ENCODE assay signal across 22 cellular contexts in the genomic region with DNA sequence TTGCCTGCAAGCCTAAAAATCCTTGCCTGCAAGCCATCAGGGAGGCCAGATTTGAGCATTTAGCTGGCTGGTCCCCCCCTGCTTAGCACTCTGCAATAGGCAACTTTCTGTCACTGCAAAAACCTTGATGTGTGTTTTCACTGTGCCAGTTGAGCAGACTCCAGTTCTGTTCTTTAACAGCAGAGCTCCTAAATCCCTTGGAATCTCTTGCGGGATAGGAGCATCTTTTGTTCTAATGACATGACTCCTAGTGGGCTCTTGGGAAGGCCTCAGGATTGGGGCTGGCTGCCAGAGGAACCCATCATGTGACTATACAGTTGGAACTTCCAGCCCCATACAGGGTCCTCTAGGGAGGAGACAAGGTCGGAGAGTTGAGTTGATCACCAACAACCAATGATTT.
"Had no signal": no experiment of that assay in that cellular context is flagged by ENCODE, and none has a peak within 500 bp of the region (broad histone marks: within the 10 kb centered on the region; RNA-seq: fewer than 3 reads in every experiment).

No MANE protein-coding gene starts in this region.

- H3K4me3 Mint-ChIP-seq: activated CD4-positive, alpha-beta memory T cell treated with anti-CD3 and anti-CD28 coated beads, Interleukin-2, amount 10 ng/mL, durations not matched to agents 7 days and 5 days; activated naive CD8-positive, alpha-beta T cell treated with anti-CD3 and anti-CD28 coated beads, Interleukin-2, amount 50 U/mL, for 24 hours; activated T-cell treated with anti-CD3 and anti-CD28 coated beads, Interleukin-2, amount 50 U/mL, for 72 hours; mesothelial cell of epicardium; naive thymus-derived CD8-positive, alpha-beta T cell; stimulated activated effector memory CD8-positive, alpha-beta T cell treated with anti-CD3 and anti-CD28 coated beads, Interleukin-12 subunit alpha, Interleukin-12 subunit beta, amount 100 ng/mL, for 72 hours; stimulated activated naive CD8-positive, alpha-beta T cell treated with anti-CD3 and anti-CD28 coated beads, Interleukin-15, amount 100 ng/mL, for 72 hours; T-helper 17 cell had no signal

- DNase-seq: activated CD4-positive, alpha-beta memory T cell treated with anti-CD3 and anti-CD28 coated beads, Interleukin-2, amount 10 ng/mL, durations not matched to agents 7 days and 5 days; activated CD4-positive, alpha-beta T cell treated with anti-CD3 and anti-CD28 coated beads for 48 hours; activated CD4-positive, CD25-positive, alpha-beta regulatory T cell; activated effector memory CD4-positive, alpha-beta T cell treated with Interleukin-2 at 50 U/mL for 16 hours; activated naive CD4-positive, alpha-beta T cell treated with anti-CD3 and anti-CD28 coated beads, Interleukin-2, amount 50 U/mL, for 16 hours; activated naive CD8-positive, alpha-beta T cell treated with anti-CD3 and anti-CD28 coated beads, Interleukin-2, amount 50 U/mL, for 24 hours; activated T-cell treated with anti-CD3 and anti-CD28 coated beads, Interleukin-2, amount 50 U/mL, for 72 hours; cerebellar nuclear complex; cortex of kidney; heart left ventricle; kidney; naive thymus-derived CD8-positive, alpha-beta T cell; ovary; psoas muscle; right cardiac atrium; stimulated activated CD4-positive, alpha-beta T cell treated with anti-CD3 and anti-CD28 coated beads, Interleukin-2, amount 100 ng/mL, for 24 hours; stimulated activated naive CD8-positive, alpha-beta T cell treated with anti-CD3 and anti-CD28 coated beads, Interleukin-15, amount 100 ng/mL, for 72 hours; T-helper 17 cell; tibial artery had no signal

- H3K9me3 ChIP-seq: heart left ventricle, ovary, psoas muscle, tibial artery had no signal

- H3K27me3 ChIP-seq: heart left ventricle, ovary, tibial artery had no signal

- H3K4me3 ChIP-seq: heart left ventricle, lung, ovary, psoas muscle, tibial artery had no signal

- H3K27ac Mint-ChIP-seq: activated CD4-positive, alpha-beta memory T cell treated with anti-CD3 and anti-CD28 coated beads, Interleukin-2, amount 10 ng/mL, durations not matched to agents 7 days and 5 days; activated naive CD8-positive, alpha-beta T cell treated with anti-CD3 and anti-CD28 coated beads, Interleukin-2, amount 50 U/mL, for 24 hours; activated T-cell treated with anti-CD3 and anti-CD28 coated beads, Interleukin-2, amount 50 U/mL, for 72 hours; mesothelial cell of epicardium; stimulated activated effector memory CD8-positive, alpha-beta T cell treated with anti-CD3 and anti-CD28 coated beads, Interleukin-12 subunit alpha, Interleukin-12 subunit beta, amount 100 ng/mL, for 72 hours; stimulated activated naive CD8-positive, alpha-beta T cell treated with anti-CD3 and anti-CD28 coated beads, Interleukin-15, amount 100 ng/mL, for 72 hours; T-helper 17 cell had no signal

- H3K36me3 ChIP-seq: heart left ventricle, ovary, tibial artery had no signal

- H3K27me3 Mint-ChIP-seq: activated CD4-positive, alpha-beta memory T cell treated with anti-CD3 and anti-CD28 coated beads, Interleukin-2, amount 10 ng/mL, durations not matched to agents 7 days and 5 days; activated naive CD8-positive, alpha-beta T cell treated with anti-CD3 and anti-CD28 coated beads, Interleukin-2, amount 50 U/mL, for 24 hours; stimulated activated naive CD8-positive, alpha-beta T cell treated with anti-CD3 and anti-CD28 coated beads, Interleukin-15, amount 100 ng/mL, for 72 hours had no signal

- H3K9me3 Mint-ChIP-seq: activated CD4-positive, alpha-beta memory T cell treated with anti-CD3 and anti-CD28 coated beads, Interleukin-2, amount 10 ng/mL, durations not matched to agents 7 days and 5 days; activated naive CD8-positive, alpha-beta T cell treated with anti-CD3 and anti-CD28 coated beads, Interleukin-2, amount 50 U/mL, for 24 hours; activated T-cell treated with anti-CD3 and anti-CD28 coated beads, Interleukin-2, amount 50 U/mL, for 72 hours; mesothelial cell of epicardium; naive thymus-derived CD8-positive, alpha-beta T cell; stimulated activated effector memory CD8-positive, alpha-beta T cell treated with anti-CD3 and anti-CD28 coated beads, Interleukin-12 subunit alpha, Interleukin-12 subunit beta, amount 100 ng/mL, for 72 hours; stimulated activated naive CD8-positive, alpha-beta T cell treated with anti-CD3 and anti-CD28 coated beads, Interleukin-15, amount 100 ng/mL, for 72 hours had no signal

- H3K4me1 ChIP-seq: heart left ventricle, psoas muscle, tibial artery had no signal

- H3K27ac ChIP-seq: heart left ventricle, ovary, psoas muscle, tibial artery had no signal

- H3K4me1 Mint-ChIP-seq: activated CD4-positive, alpha-beta memory T cell treated with anti-CD3 and anti-CD28 coated beads, Interleukin-2, amount 10 ng/mL, durations not matched to agents 7 days and 5 days; activated naive CD8-positive, alpha-beta T cell treated with anti-CD3 and anti-CD28 coated beads, Interleukin-2, amount 50 U/mL, for 24 hours; stimulated activated effector memory CD8-positive, alpha-beta T cell treated with anti-CD3 and anti-CD28 coated beads, Interleukin-12 subunit alpha, Interleukin-12 subunit beta, amount 100 ng/mL, for 72 hours; stimulated activated naive CD8-positive, alpha-beta T cell treated with anti-CD3 and anti-CD28 coated beads, Interleukin-15, amount 100 ng/mL, for 72 hours had no signal

- H3K36me3 Mint-ChIP-seq: mesothelial cell of epicardium; naive thymus-derived CD8-positive, alpha-beta T cell; stimulated activated effector memory CD8-positive, alpha-beta T cell treated with anti-CD3 and anti-CD28 coated beads, Interleukin-12 subunit alpha, Interleukin-12 subunit beta, amount 100 ng/mL, for 72 hours had no signal
